17 cellular contexts compared by ENCODE assay signal in the genomic region with DNA sequence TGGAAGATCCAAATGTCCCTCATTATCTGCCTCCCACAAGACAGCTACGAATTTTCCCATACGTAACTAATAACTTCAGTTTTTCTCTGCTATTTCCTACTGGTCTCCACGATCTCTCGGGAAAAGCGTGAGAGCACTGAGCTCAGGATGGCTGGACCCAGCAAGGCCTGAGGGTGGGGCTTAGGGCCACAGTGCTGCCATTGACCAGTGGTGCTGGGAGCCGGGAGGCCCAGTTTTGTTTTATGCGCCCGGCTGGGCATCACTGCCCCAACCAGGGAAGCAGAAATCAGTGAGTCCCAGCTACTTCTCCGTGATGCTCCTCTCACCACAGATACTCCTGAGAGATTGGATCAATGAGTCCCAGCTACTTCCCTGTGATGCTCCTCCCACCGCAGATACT.
A peak's percentile ranks its signal among the peaks of the same experiment; 100 is the strongest.
DNase-seq lines count a peak whose midpoint lies in the region; ATAC-seq and TF ChIP-seq lines count a peak whose summit lies in the region.
"Had no signal": no experiment of that assay in that cellular context is flagged by ENCODE, and none has a peak within 500 bp of the region (broad histone marks: within the 10 kb centered on the region; RNA-seq: fewer than 3 reads in every experiment).

No MANE protein-coding gene starts in this region.

- DNase-seq in mammary epithelial cell: no peak
- no peak for DNase-seq in gastrocnemius medialis
- no peak for DNase-seq in HUDEP-2 (lab: John Stamatoyannopoulos, UW; ENCODE audit: unreplicated experiment in 76 of 76)
- no peak for DNase-seq in activated T-cell treated with anti-CD3 and anti-CD28 coated beads, Interleukin-2, amount 50 U/mL, for 1 hour
- DNase-seq in T1000 (lab: John Stamatoyannopoulos, UW): no peak
- DNase-seq in activated naive CD4-positive, alpha-beta T cell treated with anti-CD3 and anti-CD28 coated beads, Interleukin-2, amount 50 U/mL, for 16 hours: no peak
- DNase-seq: activated effector memory CD4-positive, alpha-beta T cell treated with anti-CD3 and anti-CD28 coated beads, Interleukin-2, amount 50 U/mL, for 16 hours; DND-41; H9; kidney glomerular epithelial cell; NCI-H524 treated with DMSO at 0.1 percent for 48 hours; stimulated activated CD4-positive, alpha-beta T cell treated with anti-CD3 and anti-CD28 coated beads, Interleukin-4, amount 100 ng/mL, for 1 hour; SW 1271 had no signal

- H3K36me3 ChIP-seq in mammary epithelial cell (ENCODE audit: insufficient read depth, low read length) (no peaks in the 10 kb centered on the region), gastrocnemius medialis (no peaks in the 10 kb centered on the region)
- H3K36me3 ChIP-seq: stomach had no signal

- WGBS in mammary epithelial cell (ENCODE audit: low coverage, missing lambda C conversion rate): 90% methylated on average over 10 of the region's 10 CpGs

- peak overlapping the region; percentile 12 for H2AFZ ChIP-seq in mammary epithelial cell (ENCODE audit: low read depth, low read length)

- H3K9me3 ChIP-seq in mammary epithelial cell (replicated peaks; ENCODE audit: insufficient read depth, low read length): no peaks in the 10 kb centered on the region
- H3K9me3 ChIP-seq in gastrocnemius medialis: no peaks in the 10 kb centered on the region
- H3K9me3 ChIP-seq: stomach had no signal

- in situ Hi-C loops in mammary epithelial cell (cut with MboI; ENCODE audit: low sequenced_read_pairs in 2 of 2): no loop called here
- in situ Hi-C loops in gastrocnemius medialis (cut with MboI; ENCODE audit: low sequenced_read_pairs in 4 of 4): loop anchor here in 1 of 4 donors (5.0 kb wide), 1 partner anchor 65 kb away; no protein-coding TSS in a partner anchor

- no peaks in the 10 kb centered on the region for H3K79me2 ChIP-seq in mammary epithelial cell (ENCODE audit: insufficient read depth, low read length)

- peaks cover 25% of the 10 kb centered on the region for H3K4me1 ChIP-seq in mammary epithelial cell (ENCODE audit: insufficient read depth, low read length)
- H3K4me1 ChIP-seq in gastrocnemius medialis: peaks cover 25 to 31% of the 10 kb centered on the region in 2 donors

- CTCF ChIA-PET in mammary epithelial cell (lab: Charles Lee; ENCODE audit: low non-redundant PET): no interaction called here

- H3K4me3 ChIP-seq in mammary epithelial cell (replicated peaks in 1 of 3; ENCODE audit: insufficient read depth in 1 of 3, low read depth in 2 of 3, low read length in 3 of 3) (no peak overlapping the region), gastrocnemius medialis (peak overlapping the region in 1 of 4 donors; percentile 7)
- H3K4me3 ChIP-seq: smooth muscle cell, stomach had no signal

- intact Hi-C loops in mammary epithelial cell (cut with micrococcal nuclease) (no loop called here), gastrocnemius medialis (cut with DNase I; ENCODE audit: low total_unique reads) (loop anchor here (1.0 to 10.0 kb wide), 6 partner anchors 65 to 388 kb away; no protein-coding TSS in a partner anchor)

- peak; percentile 15 for ATAC-seq in HG03159 (IDR thresholded peaks at IDR 0.05; ENCODE audit: unreplicated experiment)
- ATAC-seq in gastrocnemius medialis: no peak

- no peak for TF ChIP-seq POLR2A in gastrocnemius medialis (IDR thresholded peaks at IDR 0.05)

- dilution Hi-C loops in mammary epithelial cell (cut with HindIII; ENCODE audit: low sequenced_read_pairs): no loop called here

- H3K27me3 ChIP-seq in mammary epithelial cell (ENCODE audit: insufficient read depth, low read length) (no peaks in the 10 kb centered on the region), gastrocnemius medialis (no peaks in the 10 kb centered on the region)
- H3K27me3 ChIP-seq: stomach had no signal

- TF ChIP-seq CTCF in C4-2B (conservative IDR thresholded peaks at IDR 0.05): no peak
- no peak for TF ChIP-seq CTCF in mammary epithelial cell (conservative IDR thresholded peaks at IDR 0.05 in 1 of 2, IDR thresholded peaks at IDR 0.05 in 1 of 2; ENCODE audit: extremely low read depth in 1 of 2, insufficient read depth in 1 of 2, low read depth in 1 of 2, low read length in 2 of 2)
- no peak for TF ChIP-seq CTCF in gastrocnemius medialis (IDR thresholded peaks at IDR 0.05 in 4 of 5, conservative IDR thresholded peaks at IDR 0.05 in 1 of 5)

- no peaks in the 10 kb centered on the region for H4K20me1 ChIP-seq in mammary epithelial cell (ENCODE audit: insufficient read depth, low read length)

- no peak overlapping the region for H3K4me2 ChIP-seq in mammary epithelial cell (ENCODE audit: insufficient read depth, low read depth, low read length)
- H3K4me2 ChIP-seq: smooth muscle cell had no signal

- BruUV-seq in mammary epithelial cell (replicated peaks; lab: Mats Ljungman, UMichigan): no TSS peak

- H3K9ac ChIP-seq in mammary epithelial cell (ENCODE audit: insufficient read depth, low read length): no peak overlapping the region

- H3K27ac ChIP-seq in C4-2B (peak overlapping the region; percentile 12), mammary epithelial cell (ENCODE audit: insufficient read depth, low read depth, low read length) (no peak overlapping the region), gastrocnemius medialis (peak overlapping the region; percentile 95 to 98 (median 98))
